ENCODE assay signal across 8 cellular contexts in the genomic region with DNA sequence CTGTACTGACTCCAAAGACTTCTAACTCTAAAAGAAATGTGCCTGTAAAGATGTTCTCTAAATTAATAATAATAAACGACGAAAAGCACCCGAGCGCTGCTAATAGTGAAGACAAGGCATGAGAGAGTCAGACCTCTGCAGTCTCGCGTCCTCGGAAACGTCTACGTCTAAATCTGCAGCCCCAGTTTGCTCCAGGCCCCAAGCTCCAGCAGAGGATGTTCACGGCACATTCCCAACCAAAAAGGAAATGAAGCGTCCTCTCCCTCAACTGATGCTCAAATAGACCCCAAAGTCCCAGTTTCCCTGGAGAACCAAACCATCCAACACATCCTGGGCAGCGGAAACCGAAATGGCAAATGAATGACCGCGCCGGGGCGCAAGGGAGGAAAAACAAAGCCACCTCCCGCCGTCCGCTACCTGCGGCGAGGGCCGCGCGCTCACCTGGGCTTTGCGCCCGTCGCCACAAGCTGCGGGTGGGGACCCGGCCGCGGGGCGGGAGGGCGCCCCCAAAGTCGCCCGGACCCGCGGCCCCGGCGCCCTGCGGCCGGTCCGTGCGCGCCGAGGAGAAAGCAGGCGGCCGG. TPM values are rescaled to one million over a fixed set of nuclear protein-coding genes. Genes with fewer than 3 reads are reported as not detected.
A peak's percentile ranks its signal among the peaks of the same experiment; 100 is the strongest.
DNase-seq lines count a peak whose midpoint lies in the region; ATAC-seq and TF ChIP-seq lines count a peak whose summit lies in the region.

No MANE protein-coding gene starts in this region.

- H3K9me3 ChIP-seq in DND-41 (ENCODE audit: insufficient read depth, low read length, severe bottlenecking) (no peaks in the 10 kb centered on the region), MG63 (no peaks in the 10 kb centered on the region), parathyroid adenoma (ENCODE audit: control insufficient read depth, low read length) (no peaks in the 10 kb centered on the region)

- H3K4me3 Mint-ChIP-seq in activated T-cell treated with anti-CD3 and anti-CD28 coated beads, Interleukin-2, amount 50 U/mL, for 72 hours = peak overlapping the region; percentile 75 to 77

- no peaks in the 10 kb centered on the region for H3K79me2 ChIP-seq in DND-41 (ENCODE audit: insufficient read depth, low read length)
- H3K79me2 ChIP-seq in parathyroid adenoma = no peaks in the 10 kb centered on the region

- peak overlapping the region; percentile 68 for H3K9ac ChIP-seq in DND-41 (ENCODE audit: low read depth, low read length)
- no peak overlapping the region for H3K9ac ChIP-seq in parathyroid adenoma

- no peaks in the 10 kb centered on the region for H4K20me1 ChIP-seq in DND-41 (ENCODE audit: insufficient read depth, low read length)

- DNase-seq in DND-41 = peak; percentile 6
- peak; percentile 26 for DNase-seq in MG63
- DNase-seq in activated T-cell treated with anti-CD3 and anti-CD28 coated beads, Interleukin-2, amount 50 U/mL, for 72 hours = peak; percentile 4 to 8
- peak; percentile 77 for DNase-seq in cardiac septum (ENCODE audit: low spot score)
- no peak for DNase-seq in OCI-M2 (lab: John Stamatoyannopoulos, UW; ENCODE audit: unreplicated experiment)

- H3K27ac ChIP-seq in DND-41 (ENCODE audit: low read length) = no peak overlapping the region
- no peak overlapping the region for H3K27ac ChIP-seq in parathyroid adenoma

- no peaks in the 10 kb centered on the region for H3K9me3 Mint-ChIP-seq in activated T-cell treated with anti-CD3 and anti-CD28 coated beads, Interleukin-2, amount 50 U/mL, for 72 hours

- intact Hi-C loops in cardiac septum (cut with DNase I) = loop anchor here (2.0 to 5.0 kb wide), 3 partner anchors 55 to 296 kb away; no protein-coding TSS in a partner anchor

- H3K36me3 Mint-ChIP-seq in activated T-cell treated with anti-CD3 and anti-CD28 coated beads, Interleukin-2, amount 50 U/mL, for 72 hours (ENCODE audit: insufficient read depth in 2 of 2) = no peaks in the 10 kb centered on the region

- peak overlapping the region; percentile 98 for H3K4me2 ChIP-seq in DND-41 (ENCODE audit: insufficient read depth, low read length)
- H3K4me2 ChIP-seq in parathyroid adenoma (ENCODE audit: low read length) = peak overlapping the region; percentile 77

- peaks cover 8% of the 10 kb centered on the region for H3K4me1 Mint-ChIP-seq in activated T-cell treated with anti-CD3 and anti-CD28 coated beads, Interleukin-2, amount 50 U/mL, for 72 hours (ENCODE audit: low read depth)

- H3K27ac Mint-ChIP-seq in activated T-cell treated with anti-CD3 and anti-CD28 coated beads, Interleukin-2, amount 50 U/mL, for 72 hours = no peak overlapping the region

- H2AFZ ChIP-seq in DND-41 (ENCODE audit: low read depth, low read length) (peak overlapping the region; percentile 85), parathyroid adenoma (peak overlapping the region; percentile 31)

- peaks cover 39% of the 10 kb centered on the region for H3K27me3 ChIP-seq in DND-41 (ENCODE audit: insufficient read depth, low read length, poor library complexity)
- H3K27me3 ChIP-seq in MG63 = no peaks in the 10 kb centered on the region
- H3K27me3 ChIP-seq in parathyroid adenoma (ENCODE audit: control insufficient read depth, insufficient read depth, low read length) = no peaks in the 10 kb centered on the region

- TF ChIP-seq CTCF in DND-41 (IDR thresholded peaks at IDR 0.05; ENCODE audit: borderline replicate concordance, extremely low read depth, low read length, poor library complexity, severe bottlenecking) (no peak), parathyroid adenoma (IDR thresholded peaks at IDR 0.05) (no peak)

- ATAC-seq in DND-41 (ENCODE audit: insufficient read depth, low read depth) (no peak), GM21576 (IDR thresholded peaks at IDR 0.05; ENCODE audit: unreplicated experiment) (peak; percentile 33)
- ATAC-seq in activated T-cell treated with anti-CD3 and anti-CD28 coated beads, Interleukin-2, amount 50 U/mL, for 72 hours (replicated peaks in 1 of 2) = peak; percentile 28 to 30
- ATAC-seq in activated CD4-positive, CD25-positive, alpha-beta regulatory T cell treated with anti-CD3 and anti-CD28 coated beads, Interleukin-2, amount 50 U/mL, for 24 hours = no peak

- peaks cover 82% of the 10 kb centered on the region for H3K27me3 Mint-ChIP-seq in activated T-cell treated with anti-CD3 and anti-CD28 coated beads, Interleukin-2, amount 50 U/mL, for 72 hours (ENCODE audit: low read depth)

- H3K36me3 ChIP-seq in DND-41 (ENCODE audit: insufficient read depth, low read length) (no peaks in the 10 kb centered on the region), MG63 (no peaks in the 10 kb centered on the region), parathyroid adenoma (ENCODE audit: control insufficient read depth, insufficient read depth, low read length) (no peaks in the 10 kb centered on the region)

- peak overlapping the region; percentile 34 to 72; a peak in 3 of 4 replicates for H3K4me3 ChIP-seq in DND-41 (ENCODE audit: low read depth in 1 of 2, low read length in 2 of 2)
- H3K4me3 ChIP-seq in MG63 = peak overlapping the region; percentile 74
- H3K4me3 ChIP-seq in parathyroid adenoma (ENCODE audit: low read depth, low read length) = peak overlapping the region; percentile 55

- H3K4me1 ChIP-seq in DND-41 (ENCODE audit: insufficient read depth, low read length) = peaks cover 13% of the 10 kb centered on the region
- peaks cover 5% of the 10 kb centered on the region for H3K4me1 ChIP-seq in parathyroid adenoma

RNA-seq across cellular contexts. Expression of gene HECW2, which starts 0.9 kb away (rescaled TPM):
- total RNA-seq in MG63 (2014; rRNA removed; shearing (Covaris generic); ENCODE audit: low replicate concordance) = 9.2 and 10.8 TPM in 2 replicates
- 1 to 10 TPM; 4.4 to 5.2 TPM for total RNA-seq in activated T-cell treated with anti-CD3 and anti-CD28 coated beads, Interleukin-2, amount 50 U/mL, for 72 hours
- 45.9 TPM for total RNA-seq in cardiac septum

RNA-seq across cellular contexts. Expression of gene CCDC150, which starts 47.1 kb away (rescaled TPM):
- total RNA-seq in MG63 (2014; rRNA removed; shearing (Covaris generic); ENCODE audit: low replicate concordance) = 3.3 and 3.5 TPM in 2 replicates
- total RNA-seq in activated T-cell treated with anti-CD3 and anti-CD28 coated beads, Interleukin-2, amount 50 U/mL, for 72 hours = 10 to 100 TPM; 20.9 to 22.2 TPM
- 1.5 TPM for total RNA-seq in cardiac septum

Comparison
In these comparisons a context has a peak if more than half of its experiments do, and no peak if none do; other contexts are left out.
1. ATAC-seq: peak in GM21576 (single experiment) and activated T-cell treated with anti-CD3 and anti-CD28 coated beads, Interleukin-2, amount 50 U/mL, for 72 hours (2 of 2); none in DND-41 (single experiment) and activated CD4-positive, CD25-positive, alpha-beta regulatory T cell treated with anti-CD3 and anti-CD28 coated beads, Interleukin-2, amount 50 U/mL, for 24 hours (0 of 2).
2. Peak in every context shown above with its lines, with median percentiles within 50 percentile points of each other: H3K4me3 ChIP-seq.